ENCODE assay signal across 1 cellular context in genomic region chr3:125037498-125038150, GRCh38.
TF ChIP-seq lines count a peak whose summit lies in the region.

No MANE protein-coding gene starts in this region.

TF ChIP-seq in H1, 55 proteins besides CTCF, POLR2A, EP300 and RAD21:
- no peak for TF ChIP-seq RFX5 (IDR thresholded peaks at IDR 0.05; ENCODE audit: borderline replicate concordance, low read depth, low read length)
- TF ChIP-seq SIN3A (conservative IDR thresholded peaks at IDR 0.05 in 1 of 2, IDR thresholded peaks at IDR 0.05 in 1 of 2; ENCODE audit: low read depth in 1 of 2, low read length in 2 of 2): no peak
- TF ChIP-seq KDM1A (IDR thresholded peaks at IDR 0.05; ENCODE audit: borderline replicate concordance, low read length): no peak
- TF ChIP-seq JUND (IDR thresholded peaks at IDR 0.05; ENCODE audit: low read length): no peak
- TF ChIP-seq, protein P1, sequence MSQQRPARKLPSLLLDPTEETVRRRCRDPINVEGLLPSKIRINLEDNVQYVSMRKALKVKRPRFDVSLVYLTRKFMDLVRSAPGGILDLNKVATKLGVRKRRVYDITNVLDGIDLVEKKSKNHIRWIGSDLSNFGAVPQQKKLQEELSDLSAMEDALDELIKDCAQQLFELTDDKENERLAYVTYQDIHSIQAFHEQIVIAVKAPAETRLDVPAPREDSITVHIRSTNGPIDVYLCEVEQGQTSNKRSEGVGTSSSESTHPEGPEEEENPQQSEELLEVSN (IDR thresholded peaks at IDR 0.05): no peak
- no peak for TF ChIP-seq NANOG (IDR thresholded peaks at IDR 0.05; ENCODE audit: insufficient read depth, low read depth, low read length, poor library complexity, severe bottlenecking)
- TF ChIP-seq HDAC6 (IDR thresholded peaks at IDR 0.05; ENCODE audit: low read depth, low read length): no peak
- TF ChIP-seq SAP30 (IDR thresholded peaks at IDR 0.05; ENCODE audit: insufficient read depth, insufficient replicate concordance, low read length): no peak
- no peak for TF ChIP-seq TAF1 (IDR thresholded peaks at IDR 0.05; ENCODE audit: low read depth, low read length)
- no peak for TF ChIP-seq CBX5 (IDR thresholded peaks at IDR 0.05; ENCODE audit: low read depth, low read length)
- no peak for TF ChIP-seq TBP (IDR thresholded peaks at IDR 0.05; ENCODE audit: low read depth, low read length)
- TF ChIP-seq CEBPB (IDR thresholded peaks at IDR 0.05; ENCODE audit: low read depth, low read length): no peak
- no peak for TF ChIP-seq KDM5A (IDR thresholded peaks at IDR 0.05; ENCODE audit: low read length)
- TF ChIP-seq, protein P2, sequence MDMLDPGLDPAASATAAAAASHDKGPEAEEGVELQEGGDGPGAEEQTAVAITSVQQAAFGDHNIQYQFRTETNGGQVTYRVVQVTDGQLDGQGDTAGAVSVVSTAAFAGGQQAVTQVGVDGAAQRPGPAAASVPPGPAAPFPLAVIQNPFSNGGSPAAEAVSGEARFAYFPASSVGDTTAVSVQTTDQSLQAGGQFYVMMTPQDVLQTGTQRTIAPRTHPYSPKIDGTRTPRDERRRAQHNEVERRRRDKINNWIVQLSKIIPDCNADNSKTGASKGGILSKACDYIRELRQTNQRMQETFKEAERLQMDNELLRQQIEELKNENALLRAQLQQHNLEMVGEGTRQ (IDR thresholded peaks at IDR 0.05; ENCODE audit: low read length): no peak
- no peak for TF ChIP-seq BCL11A (IDR thresholded peaks at IDR 0.05; ENCODE audit: low read depth in 2 of 2, low read length in 2 of 2)
- TF ChIP-seq CHD7 (IDR thresholded peaks at IDR 0.05; ENCODE audit: insufficient replicate concordance, low read length): no peak
